11 cellular contexts compared by ENCODE assay signal in the genomic region with DNA sequence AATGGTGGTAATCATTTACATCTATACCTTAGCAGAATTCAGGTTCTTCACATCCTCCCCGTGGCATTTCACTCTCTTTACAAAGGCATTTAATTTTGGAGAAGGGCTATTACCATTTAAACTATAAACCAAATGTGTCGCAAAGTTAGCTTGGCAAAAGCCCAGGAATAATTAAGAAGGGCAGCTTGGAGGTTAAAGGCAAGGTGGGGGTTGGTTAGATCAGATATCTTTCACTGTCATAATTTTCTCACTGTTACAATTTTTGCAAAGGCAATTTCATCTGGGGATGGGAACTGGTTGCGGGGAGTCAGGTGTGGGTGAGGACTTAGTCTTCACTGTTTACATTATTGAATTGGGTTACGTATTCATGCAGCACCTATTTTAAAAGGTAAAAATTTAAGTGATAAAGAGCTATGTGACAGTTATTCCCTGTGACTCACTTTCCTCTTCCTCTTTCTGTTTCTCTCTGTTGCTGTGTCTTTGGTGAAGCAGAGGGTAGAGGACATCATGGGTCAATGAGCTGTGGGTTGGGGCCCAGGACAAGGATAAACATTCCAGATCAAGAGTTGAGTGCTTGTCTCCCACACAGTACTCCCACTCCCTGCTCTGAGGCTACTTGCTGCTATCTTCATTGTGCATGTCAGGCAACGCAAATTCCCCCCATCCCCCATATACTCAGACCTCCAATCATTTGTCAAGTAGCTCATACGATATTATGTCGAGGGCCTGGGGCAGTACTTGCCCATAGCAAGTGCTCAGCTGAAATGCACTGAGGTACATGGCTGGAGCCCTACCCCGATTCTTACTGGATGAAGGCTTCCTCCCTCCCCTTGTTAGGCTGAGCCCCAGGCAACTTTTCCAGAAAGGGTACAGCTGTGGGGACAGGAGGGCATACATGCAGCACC.
DNase-seq lines count a peak whose midpoint lies in the region; ATAC-seq and TF ChIP-seq lines count a peak whose summit lies in the region.
"Had no signal": no experiment of that assay in that cellular context is flagged by ENCODE, and none has a peak within 500 bp of the region (broad histone marks: within the 10 kb centered on the region; RNA-seq: fewer than 3 reads in every experiment).

No MANE protein-coding gene starts in this region.

- H3K4me2 ChIP-seq in BLaER1: peak overlapping the region; percentile 29; the same call in 1 of the 2 replicates
- H3K4me2 ChIP-seq in OCI-LY3 (ENCODE audit: low read length): peak overlapping the region; percentile 61

- no peaks in the 10 kb centered on the region for H3K36me3 ChIP-seq in BLaER1
- peaks cover 3% of the 10 kb centered on the region for H3K36me3 ChIP-seq in OCI-LY3 (replicated peaks; ENCODE audit: low read depth, low read length)
- H3K36me3 ChIP-seq: heart right ventricle had no signal

- ATAC-seq in GM21717 (IDR thresholded peaks at IDR 0.05; ENCODE audit: unreplicated experiment) (peak; percentile 36), HG02623 (IDR thresholded peaks at IDR 0.05; ENCODE audit: unreplicated experiment) (no peak), HG03139 (IDR thresholded peaks at IDR 0.05; ENCODE audit: unreplicated experiment) (no peak)
- ATAC-seq: heart right ventricle had no signal

- H3K4me1 ChIP-seq in BLaER1 (peaks cover 74% of the 10 kb centered on the region), OCI-LY3 (ENCODE audit: low read length) (peaks cover 70% of the 10 kb centered on the region)

- no peaks in the 10 kb centered on the region for H3K27me3 ChIP-seq in BLaER1
- H3K27me3 ChIP-seq in OCI-LY3 (ENCODE audit: low read depth, low read length): no peaks in the 10 kb centered on the region
- H3K27me3 ChIP-seq: heart right ventricle had no signal

- H3K79me2 ChIP-seq in OCI-LY3 (ENCODE audit: low read length): no peaks in the 10 kb centered on the region

- no peak overlapping the region for H3K27ac ChIP-seq in BLaER1
- H3K27ac ChIP-seq in OCI-LY3 (ENCODE audit: low read length): peak overlapping the region; percentile 60
- H3K27ac ChIP-seq: heart right ventricle, skin epidermis had no signal

- H3K9me3 ChIP-seq in BLaER1: peaks cover 20% of the 10 kb centered on the region
- no peaks in the 10 kb centered on the region for H3K9me3 ChIP-seq in OCI-LY3 (ENCODE audit: insufficient read depth, low read length)
- H3K9me3 ChIP-seq: heart right ventricle had no signal

- no peak for TF ChIP-seq CTCF in OCI-LY3 (IDR thresholded peaks at IDR 0.05; ENCODE audit: low read depth, low read length)

- H4K20me1 ChIP-seq in BLaER1 (no peaks in the 10 kb centered on the region), OCI-LY3 (ENCODE audit: insufficient read depth, low read length) (no peaks in the 10 kb centered on the region)

- DNase-seq in inferior parietal cortex (ENCODE audit: extremely low spot score) (peak; percentile 44), RKO (ENCODE audit: low spot score) (no peak)
- no peak for DNase-seq in activated CD4-positive, alpha-beta T cell treated with anti-CD3 and anti-CD28 coated beads, Interleukin-2, amount 50 U/mL, for 48 hours
- DNase-seq: activated naive CD8-positive, alpha-beta T cell treated with anti-CD3 and anti-CD28 coated beads, Interleukin-2, amount 10 ng/mL, durations not matched to agents 7 days and 5 days; heart right ventricle had no signal

- H3K9ac ChIP-seq in BLaER1 (no peak overlapping the region), OCI-LY3 (ENCODE audit: low read length) (peak overlapping the region; percentile 20; the same call in 1 of the 2 replicates)

- H3K4me3 ChIP-seq in BLaER1 (no peak overlapping the region), OCI-LY3 (ENCODE audit: low read length) (peak overlapping the region; percentile 30; the same call in 1 of the 2 replicates)
- H3K4me3 ChIP-seq: heart right ventricle, skin epidermis had no signal

- H2AFZ ChIP-seq in OCI-LY3 (ENCODE audit: low read depth, low read length): no peak overlapping the region
